8 cellular contexts compared by ENCODE assay signal in the genomic region with DNA sequence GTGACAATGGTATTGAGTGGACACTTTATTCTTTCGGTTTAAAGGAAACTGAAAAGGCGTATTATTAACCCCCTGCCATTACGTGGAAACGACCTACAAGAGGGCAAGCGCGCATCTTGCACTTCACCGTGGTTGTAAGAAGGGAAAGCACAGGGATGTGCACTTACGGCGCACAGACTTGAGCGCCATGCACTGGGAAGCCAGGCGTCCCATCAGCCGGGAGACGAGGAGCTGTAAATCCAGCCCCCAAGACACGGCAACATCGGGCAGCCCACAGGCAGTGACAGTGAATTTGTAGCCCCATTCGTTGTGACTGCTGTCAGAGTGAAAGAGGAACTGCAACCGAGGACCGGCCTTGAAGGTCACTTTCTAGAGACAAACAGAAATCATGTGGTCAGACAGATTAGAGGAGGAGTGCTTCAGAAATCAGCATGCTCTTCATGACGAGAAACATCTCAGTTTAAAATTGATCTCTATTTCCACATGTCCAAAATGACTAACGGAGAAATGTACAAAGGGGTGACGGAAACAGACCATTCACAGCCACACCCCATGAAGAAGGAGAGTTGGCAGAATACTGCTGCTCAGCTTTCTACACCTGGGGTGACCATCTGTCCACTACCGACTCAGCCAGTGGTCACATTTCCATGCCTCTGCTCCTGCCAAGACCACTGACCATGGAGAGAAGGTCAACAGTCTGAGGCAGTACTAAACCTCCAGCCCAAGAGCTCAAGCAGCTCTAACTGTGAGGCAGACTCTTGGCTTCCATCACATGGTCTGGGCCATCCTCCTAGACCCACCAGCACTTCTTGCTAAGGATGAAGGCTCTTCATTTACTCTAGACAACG.
DNase-seq lines count a peak whose midpoint lies in the region; ATAC-seq, FAIRE-seq and TF ChIP-seq lines count a peak whose summit lies in the region.

No MANE protein-coding gene starts in this region.

- no peaks in the 10 kb centered on the region for H3K27me3 ChIP-seq in OCI-LY1 (ENCODE audit: insufficient read depth, low read length)
- no peaks in the 10 kb centered on the region for H3K27me3 ChIP-seq in CD8-positive, alpha-beta T cell (ENCODE audit: insufficient read depth, low read length)

- peaks cover 95% of the 10 kb centered on the region for H3K36me3 ChIP-seq in OCI-LY1 (ENCODE audit: insufficient read depth, low read length)
- peaks cover 20% of the 10 kb centered on the region for H3K36me3 ChIP-seq in mucosa of descending colon (ENCODE audit: low read depth)
- peaks cover 83% of the 10 kb centered on the region for H3K36me3 ChIP-seq in CD8-positive, alpha-beta T cell (ENCODE audit: insufficient read depth, low read length)

- no peak overlapping the region for H3K9ac ChIP-seq in OCI-LY1 (ENCODE audit: low read length)

- no peaks in the 10 kb centered on the region for H4K20me1 ChIP-seq in OCI-LY1 (ENCODE audit: insufficient read depth, low read length)

- no peak overlapping the region for H3K4me3 Mint-ChIP-seq in CD8-positive, alpha-beta T cell

- H3K36me3 Mint-ChIP-seq in CD8-positive, alpha-beta T cell: peaks cover 92% of the 10 kb centered on the region

- no peaks in the 10 kb centered on the region for H3F3A ChIP-seq in OCI-LY1 (ENCODE audit: insufficient read depth, low read length)

- peak overlapping the region; percentile 16 for H3K27ac ChIP-seq in OCI-LY1 (ENCODE audit: low read depth, low read length, poor library complexity, severe bottlenecking)
- H3K27ac ChIP-seq in CD8-positive, alpha-beta T cell (ENCODE audit: low read depth, low read length): no peak overlapping the region

- no peaks in the 10 kb centered on the region for H3K79me2 ChIP-seq in OCI-LY1 (ENCODE audit: insufficient read depth, low read length)

- peak; percentile 82 for ATAC-seq in GM18520 (IDR thresholded peaks at IDR 0.05; ENCODE audit: unreplicated experiment)
- ATAC-seq in HG02642 (IDR thresholded peaks at IDR 0.05; ENCODE audit: poor library complexity, unreplicated experiment): peak; percentile 86
- ATAC-seq in mucosa of descending colon: peak; percentile 63
- ATAC-seq in CD8-positive, alpha-beta T cell: no peak

- no peaks in the 10 kb centered on the region for H3K4me1 Mint-ChIP-seq in CD8-positive, alpha-beta T cell (ENCODE audit: low read depth)

- H3K27ac Mint-ChIP-seq in CD8-positive, alpha-beta T cell: no peak overlapping the region

- no peaks in the 10 kb centered on the region for H3K9me2 ChIP-seq in OCI-LY1 (ENCODE audit: low read depth, low read length)

- H3K4me3 ChIP-seq in OCI-LY1 (ENCODE audit: low read depth, low read length, poor library complexity, severe bottlenecking): no peak overlapping the region
- no peak overlapping the region for H3K4me3 ChIP-seq in mucosa of descending colon
- no peak overlapping the region for H3K4me3 ChIP-seq in CD8-positive, alpha-beta T cell (ENCODE audit: low read depth, low read length)

- POLR2A ChIA-PET in CD8-positive, alpha-beta T cell (lab: Charles Lee): no interaction called here

- no peaks in the 10 kb centered on the region for H3K9me3 Mint-ChIP-seq in CD8-positive, alpha-beta T cell

- H3K4me1 ChIP-seq in OCI-LY1 (ENCODE audit: insufficient read depth, low read length, severe bottlenecking) (peaks cover 11% of the 10 kb centered on the region), mucosa of descending colon (ENCODE audit: low read depth) (no peaks in the 10 kb centered on the region)
- no peaks in the 10 kb centered on the region for H3K4me1 ChIP-seq in CD8-positive, alpha-beta T cell (ENCODE audit: insufficient read depth, low read length)

- intact Hi-C loops in mucosa of descending colon (cut with DNase I, micrococcal nuclease): no loop called here
- intact Hi-C loops in CD8-positive, alpha-beta T cell (cut with DNase I, micrococcal nuclease): loop anchor here in 1 of 2 experiments (1.0 to 2.0 kb wide), 3 partner anchors 159 to 231 kb away; no protein-coding TSS in a partner anchor

- H3K9me3 ChIP-seq in OCI-LY1 (ENCODE audit: low read length): no peaks in the 10 kb centered on the region
- no peaks in the 10 kb centered on the region for H3K9me3 ChIP-seq in mucosa of descending colon
- no peaks in the 10 kb centered on the region for H3K9me3 ChIP-seq in CD8-positive, alpha-beta T cell (ENCODE audit: low read length)

- H3K27me3 Mint-ChIP-seq in CD8-positive, alpha-beta T cell (ENCODE audit: low read depth): no peaks in the 10 kb centered on the region

- no peak for TF ChIP-seq CTCF in OCI-LY1 (IDR thresholded peaks at IDR 0.05; ENCODE audit: low read length)
- TF ChIP-seq CTCF in mucosa of descending colon (IDR thresholded peaks at IDR 0.05): no peak
- TF ChIP-seq CTCF in CD8-positive, alpha-beta T cell (IDR thresholded peaks at IDR 0.05): no peak

- H2AFZ ChIP-seq in OCI-LY1 (ENCODE audit: low read length): no peak overlapping the region

- CTCF ChIA-PET in CD8-positive, alpha-beta T cell (lab: Charles Lee): interaction anchor here (0.8 to 3.9 kb wide), 23 partner anchors 10 to 230 kb away, joined by 3 to 21 read pairs (median 4); a partner anchor contains a TSS

- no peak for FAIRE-seq in frontal cortex (lab: Jason Lieb, UNC)

- DNase-seq in mucosa of descending colon: peak in 2 of 3 donors; percentile 34 to 49
- DNase-seq in islet precursor cell: no peak
- no peak for DNase-seq in frontal cortex (ENCODE audit: low spot score in 2 of 2)
- DNase-seq in CD8-positive, alpha-beta T cell: no peak
- DNase-seq in DMS153 treated with DMSO at 0.1 percent for 48 hours (lab: John Stamatoyannopoulos, UW; ENCODE audit: unreplicated experiment): no peak

- peak overlapping the region; percentile 15; the same call in 1 of the 2 replicates for H3K4me2 ChIP-seq in OCI-LY1 (ENCODE audit: low read length)

Comparison
In these comparisons a context has a peak if more than half of its experiments do, and no peak if none do; other contexts are left out.
1. DNase-seq: peak in mucosa of descending colon (2 of 3); none in islet precursor cell (single experiment), frontal cortex (0 of 2), CD8-positive, alpha-beta T cell (0 of 7) and DMS153 treated with DMSO at 0.1 percent for 48 hours (single experiment).